In the genomic region with DNA sequence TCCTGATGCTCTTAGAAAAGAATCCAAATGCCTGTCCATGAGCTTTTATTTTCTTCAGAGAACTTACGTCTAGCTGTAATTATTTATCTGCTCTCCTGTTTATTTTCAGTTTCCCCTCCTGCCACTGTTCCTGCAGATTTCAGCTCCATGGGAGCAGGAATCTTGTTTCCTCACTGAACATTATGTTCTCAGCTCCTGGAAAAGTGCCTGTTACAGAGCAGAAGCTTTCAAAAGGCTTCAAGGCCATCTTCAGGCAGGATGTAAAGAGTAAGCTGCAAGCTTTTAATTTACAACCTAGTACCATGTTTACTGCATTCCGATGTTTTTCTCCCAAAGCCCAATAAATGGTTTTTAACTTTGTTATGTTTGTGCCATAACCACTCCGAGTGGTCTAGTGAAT, we compare ENCODE assay signal across 10 cellular contexts.
DNase-seq lines count a peak whose midpoint lies in the region; ATAC-seq and TF ChIP-seq lines count a peak whose summit lies in the region.
"Had no signal": no experiment of that assay in that cellular context is flagged by ENCODE, and none has a peak within 500 bp of the region (broad histone marks: within the 10 kb centered on the region; RNA-seq: fewer than 3 reads in every experiment).

No MANE protein-coding gene starts in this region.

- no peak overlapping the region for H3K4me2 ChIP-seq in smooth muscle cell

- H3K27me3 ChIP-seq in left lung = no peaks in the 10 kb centered on the region
- no peaks in the 10 kb centered on the region for H3K27me3 ChIP-seq in smooth muscle cell (ENCODE audit: low read depth)
- H3K27me3 ChIP-seq: neutrophil had no signal

- no peaks in the 10 kb centered on the region for H3K9me3 ChIP-seq in left lung
- no peaks in the 10 kb centered on the region for H3K9me3 ChIP-seq in smooth muscle cell (replicated peaks; ENCODE audit: low read depth)
- H3K9me3 ChIP-seq: neutrophil had no signal

- TF ChIP-seq CTCF in choroid plexus epithelial cell (conservative IDR thresholded peaks at IDR 0.05; ENCODE audit: low read depth, low read length) (peak; percentile 33), left lung (IDR thresholded peaks at IDR 0.05) (no peak), smooth muscle cell (IDR thresholded peaks at IDR 0.05; ENCODE audit: borderline replicate concordance, insufficient read depth, poor library complexity, severe bottlenecking) (no peak)

- peaks cover 0 to 5% of the 10 kb centered on the region in 2 donors for H3K4me1 ChIP-seq in left lung
- no peaks in the 10 kb centered on the region for H3K4me1 ChIP-seq in smooth muscle cell (ENCODE audit: low read depth)

- 42% methylated on average over 3 of the region's 3 CpGs for WGBS in smooth muscle cell (ENCODE audit: low lambda C conversion rate)

- H3K36me3 ChIP-seq in left lung = no peaks in the 10 kb centered on the region
- no peaks in the 10 kb centered on the region for H3K36me3 ChIP-seq in smooth muscle cell (ENCODE audit: low read depth)
- H3K36me3 ChIP-seq: neutrophil had no signal

- peak overlapping the region; percentile 66 for H2AFZ ChIP-seq in smooth muscle cell (ENCODE audit: low read depth)

- H3F3A ChIP-seq in smooth muscle cell (ENCODE audit: low read depth) = no peaks in the 10 kb centered on the region

- H3K4me3 ChIP-seq in choroid plexus epithelial cell (ENCODE audit: low read depth, low read length) (no peak overlapping the region), left lung (no peak overlapping the region), smooth muscle cell (no peak overlapping the region)

- no peaks in the 10 kb centered on the region for H4K20me1 ChIP-seq in smooth muscle cell (ENCODE audit: low read depth)

- peak overlapping the region in 1 of 2 donors; percentile 42 for H3K27ac ChIP-seq in left lung
- H3K27ac ChIP-seq in smooth muscle cell (ENCODE audit: low read depth) = no peak overlapping the region
- H3K27ac ChIP-seq: neutrophil had no signal

- peak; percentile 31 for ATAC-seq in left lung
- ATAC-seq in GM19467 (IDR thresholded peaks at IDR 0.05; ENCODE audit: unreplicated experiment) = no peak
- ATAC-seq in HG02763 (IDR thresholded peaks at IDR 0.05; ENCODE audit: unreplicated experiment) = no peak
- no peak for ATAC-seq in HG03520 (IDR thresholded peaks at IDR 0.05; ENCODE audit: unreplicated experiment)
- no peak for ATAC-seq in GM21515 (IDR thresholded peaks at IDR 0.05; ENCODE audit: unreplicated experiment)

- H3K79me2 ChIP-seq in smooth muscle cell (ENCODE audit: low read depth) = no peaks in the 10 kb centered on the region

- intact Hi-C loops in left lung (cut with DNase I) = no loop called here

- H3K9ac ChIP-seq in smooth muscle cell (ENCODE audit: low read depth) = no peak overlapping the region

- DNase-seq in LHCN-M2 (ENCODE audit: low read depth) (peak; percentile 68), choroid plexus epithelial cell (ENCODE audit: low read depth) (peak; percentile 76), left lung (no peak), smooth muscle cell (lab: John Stamatoyannopoulos, UW; ENCODE audit: unreplicated experiment) (no peak)
- DNase-seq: NCI-H510A had no signal

Comparison
In these comparisons a context has a peak if more than half of its experiments do, and no peak if none do; other contexts are left out.
1. DNase-seq: peak in LHCN-M2 (single experiment) and choroid plexus epithelial cell (single experiment); none in left lung (0 of 2) and smooth muscle cell (single experiment).